ENCODE assay signal across 10 cellular contexts in the genomic region with DNA sequence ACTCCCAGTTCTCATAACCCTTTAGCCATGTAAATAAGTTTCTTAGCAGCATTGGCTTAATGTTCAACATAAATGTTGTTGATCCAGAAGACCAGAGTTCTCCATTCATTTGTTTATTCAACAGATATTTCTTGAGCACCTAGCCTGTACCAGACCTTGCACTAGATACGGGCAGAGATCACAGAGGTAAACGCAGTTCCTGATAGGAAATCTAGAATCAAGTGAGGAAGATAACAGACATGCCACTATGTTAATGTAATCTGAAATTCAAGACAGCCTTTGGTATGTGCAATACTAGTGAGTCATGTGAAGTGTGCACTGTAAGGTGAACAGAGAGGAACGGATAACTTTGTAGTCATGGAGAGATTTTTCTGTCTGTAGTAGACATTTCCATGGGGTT. TPM values are rescaled to one million over a fixed set of nuclear protein-coding genes. Genes with fewer than 3 reads are reported as not detected.
DNase-seq lines count a peak whose midpoint lies in the region; ATAC-seq, FAIRE-seq and TF ChIP-seq lines count a peak whose summit lies in the region.
"Had no signal": no experiment of that assay in that cellular context is flagged by ENCODE, and none has a peak within 500 bp of the region (broad histone marks: within the 10 kb centered on the region; RNA-seq: fewer than 3 reads in every experiment).

No MANE protein-coding gene starts in this region.

- H3K36me3 ChIP-seq in left lung: peaks cover 3 to 59% of the 10 kb centered on the region in 2 donors

- H3K4me3 ChIP-seq in AG10803 (ENCODE audit: low read length): no peak overlapping the region
- no peak overlapping the region for H3K4me3 ChIP-seq in left lung

- peak; percentile 67 for FAIRE-seq in GM12891 (lab: Jason Lieb, UNC)
- FAIRE-seq: G401.6 had no signal

- DNase-seq in AG10803 (ENCODE audit: low read depth) (peak; percentile 16), GM12891 (ENCODE audit: insufficient read length, low spot score) (no peak), RWPE1 (ENCODE audit: low spot score) (peak; percentile 68), fibroblast of gingiva (ENCODE audit: low read depth) (peak; percentile 21), left lung (no peak), omental fat pad (ENCODE audit: low spot score) (no peak)

- no peak overlapping the region for H3K27ac ChIP-seq in RWPE1
- no peak overlapping the region for H3K27ac ChIP-seq in left lung

- no peaks in the 10 kb centered on the region for H3K9me3 ChIP-seq in left lung

- no peak for TF ChIP-seq POLR2A in GM12891 (IDR thresholded peaks at IDR 0.05; ENCODE audit: low read depth, low read length)

- TF ChIP-seq CTCF in AG10803 (conservative IDR thresholded peaks at IDR 0.05; ENCODE audit: low read length) (no peak), RWPE1 (conservative IDR thresholded peaks at IDR 0.05; ENCODE audit: low read depth) (no peak), left lung (IDR thresholded peaks at IDR 0.05) (no peak), omental fat pad (IDR thresholded peaks at IDR 0.05) (no peak)

- H3K4me1 ChIP-seq in left lung: peaks cover 15 to 42% of the 10 kb centered on the region in 2 donors

- intact Hi-C loops in left lung (cut with DNase I): no loop called here

- peaks cover 10 to 13% of the 10 kb centered on the region in 2 donors for H3K27me3 ChIP-seq in left lung

- CTCF ChIA-PET in RWPE1 (lab: Yijun Ruan, JAX): no interaction called here

- POLR2A ChIA-PET in RWPE1 (lab: Yijun Ruan, JAX; ENCODE audit: low non-redundant PET): no interaction called here

- ATAC-seq in HG03139 (IDR thresholded peaks at IDR 0.05; ENCODE audit: unreplicated experiment): no peak
- ATAC-seq in left lung: no peak
- ATAC-seq in GM19351 (IDR thresholded peaks at IDR 0.05; ENCODE audit: unreplicated experiment): no peak
- no peak for ATAC-seq in omental fat pad (ENCODE audit: low FRiP score)
- ATAC-seq: left lobe of liver had no signal

TF ChIP-seq in GM12891, 5 proteins besides CTCF, POLR2A, EP300 and RAD21:
- TF ChIP-seq TAF1 (IDR thresholded peaks at IDR 0.05; ENCODE audit: low read depth, low read length): no peak
TF ChIP-seq in GM12891: peak in this region for 0.

RNA-seq across cellular contexts. Expression of gene BUB3, which starts 3.0 kb away (rescaled TPM):
- polyA plus RNA-seq in GM12891 (2012; ENCODE audit: low read depth, missing spikeins): 181 TPM
- total RNA-seq in left lung (10 to 100 TPM; 63.5 to 65.1 TPM), omental fat pad (10 to 100 TPM; 66.6 to 94.9 (median 84.3) TPM)

RNA-seq across cellular contexts. Expression of gene HMX2, which starts 9.3 kb away (rescaled TPM):
- 14.7 TPM for polyA plus RNA-seq in GM12891 (2012; ENCODE audit: low read depth, missing spikeins)
- total RNA-seq in left lung: not detected
- total RNA-seq in omental fat pad: not detected
- total RNA-seq: left lobe of liver had no signal

RNA-seq across cellular contexts. Expression of gene HMX3, which starts 21.4 kb away (rescaled TPM):
- polyA plus RNA-seq in GM12891 (2012; ENCODE audit: low read depth, missing spikeins): 15.9 TPM
- not detected for total RNA-seq in left lung
- total RNA-seq in omental fat pad: 1 to 10 TPM in 1 of 4 donors, not detected in 3; 1.3 TPM

Comparison
In these comparisons a context has a peak if more than half of its experiments do, and no peak if none do; other contexts are left out.
1. DNase-seq: peak in AG10803 (single experiment), RWPE1 (single experiment) and fibroblast of gingiva (single experiment); none in GM12891 (single experiment), left lung (0 of 2) and omental fat pad (single experiment).